In genomic region chr6:111534366-111534765, GRCh38 we compare ENCODE assay signal across 10 cellular contexts. TPM values are rescaled to one million over a fixed set of nuclear protein-coding genes. Genes with fewer than 3 reads are reported as not detected.
DNase-seq lines count a peak whose midpoint lies in the region; ATAC-seq and TF ChIP-seq lines count a peak whose summit lies in the region.
"Had no signal": no experiment of that assay in that cellular context is flagged by ENCODE, and none has a peak within 500 bp of the region (broad histone marks: within the 10 kb centered on the region; RNA-seq: fewer than 3 reads in every experiment).

No MANE protein-coding gene starts in this region.

- no peaks in the 10 kb centered on the region for H3K36me3 ChIP-seq in uterus
- H3K36me3 ChIP-seq: SJSA1 had no signal

- intact Hi-C loops in uterus (cut with DNase I; ENCODE audit: low total_unique reads) = no loop called here

- H3K27ac Mint-ChIP-seq in activated CD8-positive, alpha-beta memory T cell treated with anti-CD3 and anti-CD28 coated beads, Interleukin-2, amount 10 ng/mL, durations not matched to agents 7 days and 5 days = peak overlapping the region; percentile 5
- H3K27ac Mint-ChIP-seq in glutamatergic neuron (ENCODE audit: unreplicated experiment) = no peak overlapping the region
- H3K27ac Mint-ChIP-seq in chondrocyte (ENCODE audit: unreplicated experiment) = no peak overlapping the region

- no peaks in the 10 kb centered on the region for H3K27me3 ChIP-seq in uterus
- H3K27me3 ChIP-seq: SJSA1 had no signal

- H3K27ac ChIP-seq in uterus = peak overlapping the region in 1 of 2 donors; percentile 10
- H3K27ac ChIP-seq: SJSA1 had no signal

- no peak overlapping the region for H3K4me3 ChIP-seq in uterus
- H3K4me3 ChIP-seq: SJSA1 had no signal

- ATAC-seq in activated CD8-positive, alpha-beta memory T cell treated with anti-CD3 and anti-CD28 coated beads, Interleukin-2, amount 10 ng/mL, durations not matched to agents 7 days and 5 days = no peak
- peak; percentile 80 for ATAC-seq in SK-N-SH treated with all-trans-retinoic acid at 6 μM for 48 hours

- peaks cover 41% of the 10 kb centered on the region for H3K4me1 Mint-ChIP-seq in activated CD8-positive, alpha-beta memory T cell treated with anti-CD3 and anti-CD28 coated beads, Interleukin-2, amount 10 ng/mL, durations not matched to agents 7 days and 5 days
- H3K4me1 Mint-ChIP-seq in glutamatergic neuron (ENCODE audit: low read depth, unreplicated experiment) = peaks cover 6% of the 10 kb centered on the region
- H3K4me1 Mint-ChIP-seq in chondrocyte (ENCODE audit: low read depth) = peaks cover 20% of the 10 kb centered on the region

- H3K9me3 ChIP-seq in uterus = no peaks in the 10 kb centered on the region
- H3K9me3 ChIP-seq: SJSA1 had no signal

- H3K4me1 ChIP-seq in uterus = peaks cover 0 to 5% of the 10 kb centered on the region in 2 donors

- H3K9me3 Mint-ChIP-seq in activated CD8-positive, alpha-beta memory T cell treated with anti-CD3 and anti-CD28 coated beads, Interleukin-2, amount 10 ng/mL, durations not matched to agents 7 days and 5 days (ENCODE audit: low read depth) = no peaks in the 10 kb centered on the region
- H3K9me3 Mint-ChIP-seq in glutamatergic neuron (ENCODE audit: unreplicated experiment) (no peaks in the 10 kb centered on the region), chondrocyte (ENCODE audit: low read depth) (no peaks in the 10 kb centered on the region)

- no peak for TF ChIP-seq POLR2A in uterus (IDR thresholded peaks at IDR 0.05)

- TF ChIP-seq CTCF in uterus (IDR thresholded peaks at IDR 0.05) (no peak), GM10266 (IDR thresholded peaks at IDR 0.05; ENCODE audit: control insufficient read depth, insufficient read depth, low read depth, missing control alignments) (no peak), glutamatergic neuron (IDR thresholded peaks at IDR 0.05; ENCODE audit: partially characterized antibody, unreplicated experiment) (no peak), chondrocyte (IDR thresholded peaks at IDR 0.05) (no peak)

- CTCF ChIA-PET in activated CD8-positive, alpha-beta memory T cell treated with anti-CD3 and anti-CD28 coated beads, Interleukin-2, amount 10 ng/mL, durations not matched to agents 7 days and 5 days (lab: Charles Lee) = no interaction called here

- no peak for DNase-seq in activated CD8-positive, alpha-beta memory T cell treated with anti-CD3 and anti-CD28 coated beads, Interleukin-2, amount 10 ng/mL, durations not matched to agents 7 days and 5 days
- no peak for DNase-seq in activated CD8-positive, alpha-beta memory T cell treated with anti-CD3 and anti-CD28 coated beads, Interleukin-2, amount 50 U/mL, for 4 hours
- DNase-seq in hippocampal formation (lab: John Stamatoyannopoulos, UW) = peak; percentile 26 to 47
- peak; percentile 33 to 73 for DNase-seq in uterus
- DNase-seq in GM10266 (ENCODE audit: extremely low spot score) = no peak
- DNase-seq in glutamatergic neuron = no peak
- no peak for DNase-seq in chondrocyte (ENCODE audit: low spot score)
- DNase-seq: effector CD4-positive, alpha-beta T cell had no signal

- H3K36me3 Mint-ChIP-seq in activated CD8-positive, alpha-beta memory T cell treated with anti-CD3 and anti-CD28 coated beads, Interleukin-2, amount 10 ng/mL, durations not matched to agents 7 days and 5 days = peaks cover 2% of the 10 kb centered on the region
- H3K36me3 Mint-ChIP-seq in glutamatergic neuron (ENCODE audit: unreplicated experiment) (no peaks in the 10 kb centered on the region), chondrocyte (ENCODE audit: low read depth) (no peaks in the 10 kb centered on the region)

- H3K27me3 Mint-ChIP-seq in activated CD8-positive, alpha-beta memory T cell treated with anti-CD3 and anti-CD28 coated beads, Interleukin-2, amount 10 ng/mL, durations not matched to agents 7 days and 5 days = no peaks in the 10 kb centered on the region
- H3K27me3 Mint-ChIP-seq in glutamatergic neuron (ENCODE audit: unreplicated experiment) (no peaks in the 10 kb centered on the region), chondrocyte (ENCODE audit: low read depth) (no peaks in the 10 kb centered on the region)

- H3K4me3 Mint-ChIP-seq in activated CD8-positive, alpha-beta memory T cell treated with anti-CD3 and anti-CD28 coated beads, Interleukin-2, amount 10 ng/mL, durations not matched to agents 7 days and 5 days = no peak overlapping the region
- H3K4me3 Mint-ChIP-seq in glutamatergic neuron (ENCODE audit: unreplicated experiment) = no peak overlapping the region
- H3K4me3 Mint-ChIP-seq in chondrocyte (ENCODE audit: unreplicated experiment) = no peak overlapping the region

TF ChIP-seq in SK-N-SH treated with all-trans-retinoic acid at 6 μM for 48 hours, 23 proteins besides CTCF, POLR2A, EP300 and RAD21:
- TF ChIP-seq ISL1 (CRISPR knock-in tag; IDR thresholded peaks at IDR 0.05) (no peak), CSDC2 (CRISPR knock-in tag; IDR thresholded peaks at IDR 0.05) (no peak), OSR1 (CRISPR knock-in tag; IDR thresholded peaks at IDR 0.05) (no peak), ZNF70 (CRISPR knock-in tag; IDR thresholded peaks at IDR 0.05) (no peak)
- TF ChIP-seq, protein P1, sequence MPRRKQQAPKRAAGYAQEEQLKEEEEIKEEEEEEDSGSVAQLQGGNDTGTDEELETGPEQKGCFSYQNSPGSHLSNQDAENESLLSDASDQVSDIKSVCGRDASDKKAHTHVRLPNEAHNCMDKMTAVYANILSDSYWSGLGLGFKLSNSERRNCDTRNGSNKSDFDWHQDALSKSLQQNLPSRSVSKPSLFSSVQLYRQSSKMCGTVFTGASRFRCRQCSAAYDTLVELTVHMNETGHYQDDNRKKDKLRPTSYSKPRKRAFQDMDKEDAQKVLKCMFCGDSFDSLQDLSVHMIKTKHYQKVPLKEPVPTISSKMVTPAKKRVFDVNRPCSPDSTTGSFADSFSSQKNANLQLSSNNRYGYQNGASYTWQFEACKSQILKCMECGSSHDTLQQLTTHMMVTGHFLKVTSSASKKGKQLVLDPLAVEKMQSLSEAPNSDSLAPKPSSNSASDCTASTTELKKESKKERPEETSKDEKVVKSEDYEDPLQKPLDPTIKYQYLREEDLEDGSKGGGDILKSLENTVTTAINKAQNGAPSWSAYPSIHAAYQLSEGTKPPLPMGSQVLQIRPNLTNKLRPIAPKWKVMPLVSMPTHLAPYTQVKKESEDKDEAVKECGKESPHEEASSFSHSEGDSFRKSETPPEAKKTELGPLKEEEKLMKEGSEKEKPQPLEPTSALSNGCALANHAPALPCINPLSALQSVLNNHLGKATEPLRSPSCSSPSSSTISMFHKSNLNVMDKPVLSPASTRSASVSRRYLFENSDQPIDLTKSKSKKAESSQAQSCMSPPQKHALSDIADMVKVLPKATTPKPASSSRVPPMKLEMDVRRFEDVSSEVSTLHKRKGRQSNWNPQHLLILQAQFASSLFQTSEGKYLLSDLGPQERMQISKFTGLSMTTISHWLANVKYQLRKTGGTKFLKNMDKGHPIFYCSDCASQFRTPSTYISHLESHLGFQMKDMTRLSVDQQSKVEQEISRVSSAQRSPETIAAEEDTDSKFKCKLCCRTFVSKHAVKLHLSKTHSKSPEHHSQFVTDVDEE (CRISPR knock-in tag; IDR thresholded peaks at IDR 0.05) = no peak

RNA-seq across cellular contexts. Expression of gene REV3L, which starts 51.3 kb away (rescaled TPM):
- total RNA-seq in activated CD8-positive, alpha-beta memory T cell treated with anti-CD3 and anti-CD28 coated beads, Interleukin-2, amount 10 ng/mL, durations not matched to agents 7 days and 5 days = 10 to 100 TPM; 23.7 to 24.3 TPM
- total RNA-seq in uterus = 100 to 1,000 TPM in 2 of 4 donors, 10 to 100 TPM in 2; 67.9 to 318 (median 127) TPM
- total RNA-seq in glutamatergic neuron (ENCODE audit: unreplicated experiment) = 33.3 TPM
- 38.0 to 60.1 TPM (median 38.0 TPM) in 3 replicates for total RNA-seq in chondrocyte

Comparison
In these comparisons a context has a peak if more than half of its experiments do, and no peak if none do; other contexts are left out.
1. DNase-seq: peak in hippocampal formation (2 of 2) and uterus (2 of 2); none in activated CD8-positive, alpha-beta memory T cell treated with anti-CD3 and anti-CD28 coated beads, Interleukin-2, amount 10 ng/mL, durations not matched to agents 7 days and 5 days (single experiment), activated CD8-positive, alpha-beta memory T cell treated with anti-CD3 and anti-CD28 coated beads, Interleukin-2, amount 50 U/mL, for 4 hours (single experiment), GM10266 (single experiment), glutamatergic neuron (single experiment) and chondrocyte (single experiment).